In the genomic region with DNA sequence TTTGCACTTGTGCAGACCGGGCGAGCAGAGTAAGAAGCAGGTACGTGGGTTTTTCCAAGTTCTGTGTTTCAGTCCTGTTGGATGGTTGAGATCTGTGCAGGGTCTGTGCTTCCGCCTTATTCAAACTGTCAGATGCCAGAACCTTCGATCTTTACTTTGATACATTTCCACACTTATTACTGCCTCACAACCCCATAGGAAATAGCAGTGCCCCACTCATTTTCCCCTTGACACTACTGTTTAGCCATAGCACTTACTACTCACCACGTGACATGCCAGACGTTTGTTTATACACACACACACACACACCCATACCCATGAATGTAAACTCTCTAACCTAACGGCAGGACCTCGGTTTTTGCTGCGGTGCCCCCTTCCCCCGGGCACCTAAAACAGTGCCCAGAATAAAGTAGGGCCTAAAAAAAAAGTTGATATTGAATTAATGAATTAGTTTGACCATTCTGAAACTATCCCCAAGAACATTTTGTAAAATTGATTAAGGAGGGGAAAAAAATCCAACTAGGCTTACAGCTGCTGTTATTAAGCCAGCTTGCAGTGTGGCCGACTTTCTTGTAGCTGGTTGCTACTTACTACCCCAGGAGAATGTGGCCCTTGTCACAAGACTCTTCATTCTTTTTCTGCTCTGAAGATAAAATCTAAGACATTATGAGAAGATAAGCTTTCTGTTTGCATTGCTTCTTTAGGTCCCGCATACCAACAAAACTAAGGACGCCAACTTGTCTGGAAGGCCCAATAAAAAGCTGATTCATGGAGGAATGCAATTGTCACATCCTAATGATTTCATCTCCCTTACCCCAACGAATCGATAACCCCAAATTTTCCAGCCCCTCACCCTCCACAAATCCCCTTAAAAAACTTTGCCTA, we compare ENCODE assay signal across 8 cellular contexts. TPM values are rescaled to one million over a fixed set of nuclear protein-coding genes. Genes with fewer than 3 reads are reported as not detected.
DNase-seq lines count a peak whose midpoint lies in the region; ATAC-seq and FAIRE-seq lines count a peak whose summit lies in the region.

No MANE protein-coding gene starts in this region.

- H3K79me2 ChIP-seq in Karpas-422 (ENCODE audit: low read length) = peaks cover 34% of the 10 kb centered on the region

- peak overlapping the region; percentile 81 for H3K4me3 ChIP-seq in Karpas-422 (ENCODE audit: low read length)
- peak overlapping the region; percentile 98 for H3K4me3 ChIP-seq in right cardiac atrium (ENCODE audit: low read length)
- peak overlapping the region; percentile 40 to 94 for H3K4me3 ChIP-seq in small intestine (ENCODE audit: low read depth in 1 of 2, low read length in 2 of 2)

- H2AFZ ChIP-seq in Karpas-422 (ENCODE audit: low read length) = peak overlapping the region; percentile 89

- H3K9me2 ChIP-seq in Karpas-422 (replicated peaks; ENCODE audit: insufficient read depth, low read length) = no peaks in the 10 kb centered on the region

- H3K4me3 Mint-ChIP-seq in activated naive CD8-positive, alpha-beta T cell = peak overlapping the region; percentile 93

- peak overlapping the region; percentile 83 for H3K4me2 ChIP-seq in Karpas-422 (ENCODE audit: low read depth, low read length, poor library complexity, severe bottlenecking)

- H3K36me3 ChIP-seq in Karpas-422 (ENCODE audit: insufficient read depth, low read length) = no peaks in the 10 kb centered on the region
- peaks cover 0 to 2% of the 10 kb centered on the region in 2 donors for H3K36me3 ChIP-seq in small intestine (ENCODE audit: control insufficient read depth in 2 of 2, insufficient read depth in 2 of 2, low read length in 2 of 2)

- H3K27me3 ChIP-seq in Karpas-422 (ENCODE audit: low read length) = no peaks in the 10 kb centered on the region
- H3K27me3 ChIP-seq in right cardiac atrium (ENCODE audit: control insufficient read depth, insufficient read depth) = no peaks in the 10 kb centered on the region
- no peaks in the 10 kb centered on the region for H3K27me3 ChIP-seq in small intestine (ENCODE audit: control insufficient read depth in 2 of 2, insufficient read depth in 2 of 2, low read length in 2 of 2)

- no peaks in the 10 kb centered on the region for H3K9me3 Mint-ChIP-seq in activated naive CD8-positive, alpha-beta T cell (ENCODE audit: low read depth)

- intact Hi-C loops in right cardiac atrium (cut with DNase I) = no loop called here

- no peaks in the 10 kb centered on the region for H3K27me3 Mint-ChIP-seq in activated naive CD8-positive, alpha-beta T cell

- H3K9me3 ChIP-seq in Karpas-422 (ENCODE audit: low read length) = no peaks in the 10 kb centered on the region
- H3K9me3 ChIP-seq in right cardiac atrium (ENCODE audit: control insufficient read depth, low read length) = no peaks in the 10 kb centered on the region
- no peaks in the 10 kb centered on the region for H3K9me3 ChIP-seq in small intestine (ENCODE audit: control insufficient read depth, low read depth)

- H3K36me3 Mint-ChIP-seq in activated naive CD8-positive, alpha-beta T cell = peaks cover 11% of the 10 kb centered on the region

- H4K20me1 ChIP-seq in Karpas-422 (ENCODE audit: insufficient read depth, low read depth, low read length) = no peaks in the 10 kb centered on the region

- peaks cover 49% of the 10 kb centered on the region for H3K4me1 Mint-ChIP-seq in activated naive CD8-positive, alpha-beta T cell (ENCODE audit: low read depth)

- no peak for FAIRE-seq in small intestine (lab: Jason Lieb, UNC)

- DNase-seq in DMS 273 (lab: John Stamatoyannopoulos, UW; ENCODE audit: unreplicated experiment) (peak; percentile 58), DMS 273 treated with DMSO at 0.1 percent for 48 hours (lab: John Stamatoyannopoulos, UW) (no peak), Karpas-422 (peak; percentile 49), right cardiac atrium (no peak), small intestine (peak; percentile 32)
- DNase-seq in stimulated activated CD4-positive, alpha-beta T cell treated with anti-CD3 and anti-CD28 coated beads, Interleukin-4, amount 100 ng/mL, for 4 hours = no peak

- peak overlapping the region; percentile 92 for H3K9ac ChIP-seq in Karpas-422 (ENCODE audit: low read length)

- ATAC-seq in GM21717 (IDR thresholded peaks at IDR 0.05; ENCODE audit: unreplicated experiment) = peak; percentile 36
- peak; percentile 65 to 69 for ATAC-seq in right cardiac atrium

- H3K27ac ChIP-seq in Karpas-422 (ENCODE audit: low read length) (peak overlapping the region; percentile 84), right cardiac atrium (ENCODE audit: low read length) (peak overlapping the region; percentile 89), small intestine (ENCODE audit: low read depth in 1 of 2, low read length in 1 of 2) (peak overlapping the region; percentile 80 to 100)

- peak overlapping the region; percentile 92 for H3K27ac Mint-ChIP-seq in activated naive CD8-positive, alpha-beta T cell

- 19% methylated on average over 16 of the region's 16 CpGs for WGBS in right cardiac atrium
- WGBS in small intestine, 3 donors = 1 to 5% (median 5%) methylated on average over 16 of the region's 16 CpGs

- peaks cover 29% of the 10 kb centered on the region for H3K4me1 ChIP-seq in Karpas-422 (ENCODE audit: low read length)
- no peaks in the 10 kb centered on the region for H3K4me1 ChIP-seq in right cardiac atrium (ENCODE audit: control insufficient read depth, insufficient read depth, low read length)
- H3K4me1 ChIP-seq in small intestine (ENCODE audit: control insufficient read depth in 2 of 2, insufficient read depth in 1 of 2, low read depth in 1 of 2, low read length in 1 of 2) = peaks cover 0 to 4% of the 10 kb centered on the region in 2 donors

RNA-seq across cellular contexts. Expression of a gene that starts 0.7 kb away (rescaled TPM):
- 6.3 and 11.1 TPM in 2 replicates for total RNA-seq in Karpas-422 (2014; rRNA removed; shearing (Covaris generic); ENCODE audit: low replicate concordance)
- 1 to 10 TPM; 4.4 to 6.4 (median 4.7) TPM for total RNA-seq in right cardiac atrium
- polyA plus RNA-seq in right cardiac atrium = 2.1 TPM
- polyA plus RNA-seq in small intestine = 10 to 100 TPM in 2 of 3 donors, 1 to 10 TPM in 1; 5.7 to 23.0 (median 11.1) TPM

Comparison
In these comparisons a context has a peak if more than half of its experiments do, and no peak if none do; other contexts are left out.
1. DNase-seq: peak in DMS 273 (single experiment), Karpas-422 (single experiment) and small intestine (single experiment); none in DMS 273 treated with DMSO at 0.1 percent for 48 hours (single experiment), right cardiac atrium (0 of 3) and stimulated activated CD4-positive, alpha-beta T cell treated with anti-CD3 and anti-CD28 coated beads, Interleukin-4, amount 100 ng/mL, for 4 hours (0 of 2).
2. Peak in every context shown above with its lines, with median percentiles within 50 percentile points of each other: H3K27ac ChIP-seq and H3K4me3 ChIP-seq.